Comparison of ENCODE assay signal across 1 cellular context in genomic region chr7:159023746-159024145, GRCh38.
TF ChIP-seq lines count a peak whose summit lies in the region.

No MANE protein-coding gene starts in this region.

TF ChIP-seq in H1, 55 proteins besides CTCF, POLR2A, EP300 and RAD21 (continued from another document):
- TF ChIP-seq CHD7 (IDR thresholded peaks at IDR 0.05; ENCODE audit: insufficient replicate concordance, low read length), result no peak
- TF ChIP-seq GABPA (IDR thresholded peaks at IDR 0.05; ENCODE audit: borderline replicate concordance, insufficient read depth, low read length), result no peak
- TF ChIP-seq GTF2F1 (IDR thresholded peaks at IDR 0.05; ENCODE audit: borderline replicate concordance, low read depth, low read length), result no peak
- TF ChIP-seq YY1 (IDR thresholded peaks at IDR 0.05; ENCODE audit: low read depth, low read length), result no peak
- no peak for TF ChIP-seq KDM1A (IDR thresholded peaks at IDR 0.05; ENCODE audit: borderline replicate concordance, low read length)
- no peak for TF ChIP-seq EZH2 (IDR thresholded peaks at IDR 0.05; ENCODE audit: low read depth, low read length, severe bottlenecking)
- no peak for TF ChIP-seq TBP (IDR thresholded peaks at IDR 0.05; ENCODE audit: low read depth, low read length)
- no peak for TF ChIP-seq TEAD4 (IDR thresholded peaks at IDR 0.05; ENCODE audit: low read depth, low read length)
